Comparison of ENCODE assay signal across 8 cellular contexts in genomic region chr16:31354394-31355291, GRCh38. TPM values are rescaled to one million over a fixed set of nuclear protein-coding genes. Genes with fewer than 3 reads are reported as not detected.
DNase-seq lines count a peak whose midpoint lies in the region; ATAC-seq and TF ChIP-seq lines count a peak whose summit lies in the region.

ITGAX (plus strand) TSS chr16:31355176; CDS start chr16:31355255, 79 bp downstream.

- H3K27ac Mint-ChIP-seq in CD8-positive, alpha-beta T cell, result peak within 1 kb of the TSS; percentile 93

- intact Hi-C loops in CD8-positive, alpha-beta T cell (cut with DNase I, micrococcal nuclease), result loop anchor here in 1 of 2 experiments (10.0 kb wide), 1 partner anchor 90 kb away; the partner anchor contains the start of gene ZNF843

- no peaks in the 10 kb centered on the region for H3K9me2 ChIP-seq in MM.1S (replicated peaks; ENCODE audit: insufficient read depth, low read length)

- H4K20me1 ChIP-seq in MM.1S (ENCODE audit: insufficient read depth, low read length), result no peaks in the 10 kb centered on the region

- no peaks in the 10 kb centered on the region for H3K27me3 ChIP-seq in CD8-positive, alpha-beta T cell (ENCODE audit: insufficient read depth, low read length)
- peaks cover 58% of the 10 kb centered on the region for H3K27me3 ChIP-seq in MM.1S (replicated peaks; ENCODE audit: insufficient read depth, low read length)

- peaks cover 30% of the 10 kb centered on the region for H3K4me1 ChIP-seq in CD8-positive, alpha-beta T cell (ENCODE audit: insufficient read depth, low read length)
- no peaks in the 10 kb centered on the region; the same call in 1 of the 2 replicates for H3K4me1 ChIP-seq in MM.1S (ENCODE audit: low read length)

- H3F3A ChIP-seq in MM.1S (ENCODE audit: insufficient read depth, low read length), result no peaks in the 10 kb centered on the region

- H3K36me3 ChIP-seq in CD8-positive, alpha-beta T cell (ENCODE audit: insufficient read depth, low read length), result no peaks in the 10 kb centered on the region
- no peaks in the 10 kb centered on the region for H3K36me3 ChIP-seq in MM.1S (replicated peaks; ENCODE audit: insufficient read depth, low read length)

- no peaks in the 10 kb centered on the region for H3K27me3 Mint-ChIP-seq in CD8-positive, alpha-beta T cell (ENCODE audit: low read depth)

- POLR2A ChIA-PET in CD8-positive, alpha-beta T cell (lab: Charles Lee), result no interaction called here

- peak; percentile 25 to 72 (median 43) for DNase-seq in CD8-positive, alpha-beta T cell
- peak; percentile 19 for DNase-seq in Jurkat, Clone E6-1 (ENCODE audit: low read depth, low spot score)
- DNase-seq in activated CD8-positive, alpha-beta memory T cell treated with anti-CD3 and anti-CD28 coated beads for 4 hours (ENCODE audit: low read depth in 2 of 2), result peak; percentile 52 to 53
- DNase-seq in germinal center (ENCODE audit: low spot score) (peak; percentile 44), MM.1S (no peak), SHP77 treated with DMSO at 0.1 percent for 48 hours (lab: John Stamatoyannopoulos, UW) (no peak)

- H2AFZ ChIP-seq in MM.1S (ENCODE audit: low read length), result no peak within 1 kb of the TSS

- no peaks in the 10 kb centered on the region for H3K9me3 Mint-ChIP-seq in CD8-positive, alpha-beta T cell

- H3K4me2 ChIP-seq in MM.1S (ENCODE audit: low read depth, low read length), result no peak within 1 kb of the TSS

- H3K9me3 ChIP-seq in CD8-positive, alpha-beta T cell (ENCODE audit: low read length), result no peaks in the 10 kb centered on the region
- H3K9me3 ChIP-seq in MM.1S (replicated peaks; ENCODE audit: insufficient read depth, low read length), result no peaks in the 10 kb centered on the region

- H3K79me2 ChIP-seq in MM.1S (ENCODE audit: low read length), result no peaks in the 10 kb centered on the region

- H3K4me3 ChIP-seq in CD8-positive, alpha-beta T cell (ENCODE audit: low read depth, low read length), result no peak within 1 kb of the TSS
- H3K4me3 ChIP-seq in Jurkat, Clone E6-1 (ENCODE audit: low read length), result no peak within 1 kb of the TSS
- H3K4me3 ChIP-seq in skin epidermis, result peak within 1 kb of the TSS in 4 of 7 experiments; percentile 7 to 30 (median 20)
- H3K4me3 ChIP-seq in MM.1S (ENCODE audit: low read length), result no peak within 1 kb of the TSS

- no peak within 1 kb of the TSS for H3K27ac ChIP-seq in CD8-positive, alpha-beta T cell (ENCODE audit: low read depth, low read length)
- H3K27ac ChIP-seq in skin epidermis, result peak within 1 kb of the TSS in 15 of 21 experiments; percentile 8 to 79 (median 51)
- H3K27ac ChIP-seq in MM.1S (ENCODE audit: low read length), result no peak within 1 kb of the TSS

- peak; percentile 88 for ATAC-seq in CD8-positive, alpha-beta T cell
- ATAC-seq in GM21447 (IDR thresholded peaks at IDR 0.05; ENCODE audit: unreplicated experiment), result peak; percentile 75

- peak within 1 kb of the TSS; percentile 66 for H3K4me3 Mint-ChIP-seq in CD8-positive, alpha-beta T cell

- no peak for TF ChIP-seq CTCF in CD8-positive, alpha-beta T cell (IDR thresholded peaks at IDR 0.05)
- TF ChIP-seq CTCF in MM.1S (IDR thresholded peaks at IDR 0.05; ENCODE audit: low read length), result no peak

- CTCF ChIA-PET in CD8-positive, alpha-beta T cell (lab: Charles Lee), result interaction anchor here (0.6 kb wide), 1 partner anchor 26 kb away, joined by 3 read pairs; no protein-coding TSS in a partner anchor

- H3K36me3 Mint-ChIP-seq in CD8-positive, alpha-beta T cell, result no peaks in the 10 kb centered on the region

- peaks cover 46% of the 10 kb centered on the region for H3K4me1 Mint-ChIP-seq in CD8-positive, alpha-beta T cell (ENCODE audit: low read depth)

- H3K9ac ChIP-seq in MM.1S (ENCODE audit: low read length), result no peak within 1 kb of the TSS

RNA-seq across cellular contexts. Expression of gene ITGAX, which starts in this region (rescaled TPM):
- total RNA-seq in CD8-positive, alpha-beta T cell, result 1 to 10 TPM; 1.7 to 2.3 TPM
- not detected for polyA plus RNA-seq in Jurkat, Clone E6-1 (2012; ENCODE audit: insufficient read depth, insufficient read length)

Comparison
In these comparisons a context has a peak if more than half of its experiments do, and no peak if none do; other contexts are left out.
1. DNase-seq: peak in CD8-positive, alpha-beta T cell (7 of 7), Jurkat, Clone E6-1 (single experiment), activated CD8-positive, alpha-beta memory T cell treated with anti-CD3 and anti-CD28 coated beads for 4 hours (2 of 2) and germinal center (single experiment); none in MM.1S (single experiment) and SHP77 treated with DMSO at 0.1 percent for 48 hours (single experiment).
2. H3K27ac ChIP-seq: peak in skin epidermis (15 of 21); none in CD8-positive, alpha-beta T cell (single experiment) and MM.1S (single experiment).
3. H3K4me3 ChIP-seq: peak in skin epidermis (4 of 7); none in CD8-positive, alpha-beta T cell (single experiment), Jurkat, Clone E6-1 (single experiment) and MM.1S (single experiment).